ENCODE assay signal across 8 cellular contexts in genomic region chr2:161426788-161427412, GRCh38. TPM values are rescaled to one million over a fixed set of nuclear protein-coding genes. Genes with fewer than 3 reads are reported as not detected.
A peak's percentile ranks its signal among the peaks of the same experiment; 100 is the strongest.
DNase-seq lines count a peak whose midpoint lies in the region; ATAC-seq, FAIRE-seq and TF ChIP-seq lines count a peak whose summit lies in the region.

No MANE protein-coding gene starts in this region.

- no peak overlapping the region for H3K27ac ChIP-seq in CD8-positive, alpha-beta T cell (ENCODE audit: low read depth, low read length)
- H3K27ac ChIP-seq in Peyer's patch (no peak overlapping the region), endodermal cell (ENCODE audit: low read depth, low read length) (no peak overlapping the region)

- no peak overlapping the region for H3K4me3 ChIP-seq in CD8-positive, alpha-beta T cell (ENCODE audit: low read depth, low read length)
- H3K4me3 ChIP-seq in Peyer's patch (peak overlapping the region in 2 of 4 donors; percentile 39 to 40), endodermal cell (ENCODE audit: low read length) (peak overlapping the region; percentile 19)

- TF ChIP-seq POLR2A in Peyer's patch (IDR thresholded peaks at IDR 0.05): no peak
- no peak for TF ChIP-seq POLR2A in GM12892 (IDR thresholded peaks at IDR 0.05; ENCODE audit: low read depth, low read length)

- peak; percentile 29 for ATAC-seq in CD8-positive, alpha-beta T cell

- H3K9me3 ChIP-seq in CD8-positive, alpha-beta T cell (ENCODE audit: low read length): no peaks in the 10 kb centered on the region
- H3K9me3 ChIP-seq in Peyer's patch (no peaks in the 10 kb centered on the region), endodermal cell (ENCODE audit: control insufficient read depth, low read length) (peaks cover 4% of the 10 kb centered on the region)

- CTCF ChIA-PET in CD8-positive, alpha-beta T cell (lab: Charles Lee): no interaction called here

- no peak for TF ChIP-seq CTCF in CD8-positive, alpha-beta T cell (IDR thresholded peaks at IDR 0.05)
- peak in 4 of 6 experiments; percentile 24 to 33 (median 30) for TF ChIP-seq CTCF in Peyer's patch (IDR thresholded peaks at IDR 0.05)
- peak; percentile 74 for TF ChIP-seq CTCF in endodermal cell (conservative IDR thresholded peaks at IDR 0.05)
- TF ChIP-seq CTCF in neural crest cell (conservative IDR thresholded peaks at IDR 0.05): peak; percentile 67

- DNase-seq in CD8-positive, alpha-beta T cell: no peak
- no peak for DNase-seq in Peyer's patch
- DNase-seq in endodermal cell: peak; percentile 72
- DNase-seq in neural crest cell (ENCODE audit: low read depth, low spot score): peak; percentile 52
- no peak for DNase-seq in NCI-H2171 (lab: John Stamatoyannopoulos, UW)
- DNase-seq in NCI-H446 (lab: John Stamatoyannopoulos, UW): no peak
- DNase-seq in NK-92 (lab: John Stamatoyannopoulos, UW; ENCODE audit: unreplicated experiment): no peak
- no peak for DNase-seq in GM12892 (ENCODE audit: insufficient read length)

- H3K9ac ChIP-seq in endodermal cell (ENCODE audit: extremely low read depth, low read length, poor library complexity, severe bottlenecking): no peak overlapping the region

- FAIRE-seq in GM12892 (lab: Jason Lieb, UNC): no peak

- H3K27ac Mint-ChIP-seq in CD8-positive, alpha-beta T cell: no peak overlapping the region
- no peak overlapping the region for H3K27ac Mint-ChIP-seq in endodermal cell
- no peak overlapping the region for H3K27ac Mint-ChIP-seq in neural crest cell (ENCODE audit: unreplicated experiment)

- no peaks in the 10 kb centered on the region for H3K36me3 Mint-ChIP-seq in CD8-positive, alpha-beta T cell
- H3K36me3 Mint-ChIP-seq in endodermal cell (ENCODE audit: low read depth) (no peaks in the 10 kb centered on the region), neural crest cell (ENCODE audit: low read depth) (no peaks in the 10 kb centered on the region)

- peaks cover 29% of the 10 kb centered on the region for H3K4me1 Mint-ChIP-seq in CD8-positive, alpha-beta T cell (ENCODE audit: low read depth)
- H3K4me1 Mint-ChIP-seq in endodermal cell (peaks cover 29% of the 10 kb centered on the region), neural crest cell (peaks cover 25% of the 10 kb centered on the region)

- intact Hi-C loops in CD8-positive, alpha-beta T cell (cut with DNase I, micrococcal nuclease): loop anchor here in 1 of 2 experiments (10.0 kb wide), 2 partner anchors 528 to 918 kb away; partner anchors contain the start of gene GCA

- 0 to 8% methylated on average over 2 to 48 of the region's 48 CpGs for WGBS in endodermal cell (ENCODE audit: insufficient coverage in 1 of 2, insufficient read length in 1 of 2), 2 experiments

- H3K9me3 Mint-ChIP-seq in CD8-positive, alpha-beta T cell: peaks cover 9% of the 10 kb centered on the region
- H3K9me3 Mint-ChIP-seq in endodermal cell: peaks cover 3% of the 10 kb centered on the region
- no peaks in the 10 kb centered on the region for H3K9me3 Mint-ChIP-seq in neural crest cell

- H3K36me3 ChIP-seq in CD8-positive, alpha-beta T cell (ENCODE audit: insufficient read depth, low read length): no peaks in the 10 kb centered on the region
- no peaks in the 10 kb centered on the region for H3K36me3 ChIP-seq in Peyer's patch
- H3K36me3 ChIP-seq in endodermal cell (ENCODE audit: control insufficient read depth, insufficient read depth, low read length): no peaks in the 10 kb centered on the region

- POLR2A ChIA-PET in CD8-positive, alpha-beta T cell (lab: Charles Lee): no interaction called here

- H3K27me3 ChIP-seq in CD8-positive, alpha-beta T cell (ENCODE audit: insufficient read depth, low read length): peaks cover 52% of the 10 kb centered on the region
- H3K27me3 ChIP-seq in Peyer's patch (peaks cover 0 to 61% of the 10 kb centered on the region in 2 donors), endodermal cell (ENCODE audit: control insufficient read depth, insufficient read depth, low read length, poor library complexity, severe bottlenecking) (peaks cover 93% of the 10 kb centered on the region)

- peak overlapping the region; percentile 69 for H3K4me3 Mint-ChIP-seq in CD8-positive, alpha-beta T cell
- H3K4me3 Mint-ChIP-seq in endodermal cell: peak overlapping the region; percentile 46
- peak overlapping the region; percentile 82 for H3K4me3 Mint-ChIP-seq in neural crest cell

- H3K4me1 ChIP-seq in CD8-positive, alpha-beta T cell (ENCODE audit: insufficient read depth, low read length): peaks cover 18% of the 10 kb centered on the region
- peaks cover 0 to 30% (median 11%) of the 10 kb centered on the region in 4 donors for H3K4me1 ChIP-seq in Peyer's patch
- peaks cover 3% of the 10 kb centered on the region for H3K4me1 ChIP-seq in endodermal cell (ENCODE audit: control insufficient read depth, insufficient read depth, low read length)

- peaks cover 82% of the 10 kb centered on the region for H3K27me3 Mint-ChIP-seq in CD8-positive, alpha-beta T cell (ENCODE audit: low read depth)
- H3K27me3 Mint-ChIP-seq in endodermal cell (ENCODE audit: insufficient read depth) (peaks cover 79% of the 10 kb centered on the region), neural crest cell (ENCODE audit: low read depth) (peaks cover 92% of the 10 kb centered on the region)

RNA-seq across cellular contexts. Expression of gene TBR1, which starts 10.8 kb away (rescaled TPM):
- total RNA-seq in CD8-positive, alpha-beta T cell: under 1 TPM in 1 of 2 experiments, not detected in 1; 0.06 TPM
- total RNA-seq in Peyer's patch: not detected
- total RNA-seq in endodermal cell: 1 to 10 TPM; 1.2 to 2.4 TPM
- 0.25 TPM for polyA plus RNA-seq in endodermal cell (2013, experiment 1 of 2)
- polyA plus RNA-seq in endodermal cell (2013, experiment 2 of 2): 0.12 TPM
- 0.05 and 0.09 TPM in 2 replicates for total RNA-seq in neural crest cell
- not detected for polyA plus RNA-seq in GM12892 (2012; ENCODE audit: missing spikeins)

Comparison
In these comparisons a context has a peak if more than half of its experiments do, and no peak if none do; other contexts are left out.
1. DNase-seq: peak in endodermal cell (single experiment) and neural crest cell (single experiment); none in CD8-positive, alpha-beta T cell (0 of 7), Peyer's patch (0 of 3), NCI-H2171 (single experiment), NCI-H446 (0 of 2), NK-92 (single experiment) and GM12892 (single experiment).
2. Peak in every context shown above with its lines, with median percentiles within 50 percentile points of each other: H3K4me3 Mint-ChIP-seq.